ENCODE assay signal across 1 cellular context in genomic region chr5:59615272-59615671, GRCh38.
TF ChIP-seq lines count a peak whose summit lies in the region.

No MANE protein-coding gene starts in this region.

TF ChIP-seq in GM23338, 12 proteins besides CTCF, POLR2A, EP300 and RAD21 (continued from another document):
- no peak for TF ChIP-seq NANOG (IDR thresholded peaks at IDR 0.05; ENCODE audit: borderline replicate concordance)
- no peak for TF ChIP-seq EZH2 (IDR thresholded peaks at IDR 0.05; ENCODE audit: low read depth, unreplicated experiment)
